ENCODE assay signal across 8 cellular contexts in the genomic region with DNA sequence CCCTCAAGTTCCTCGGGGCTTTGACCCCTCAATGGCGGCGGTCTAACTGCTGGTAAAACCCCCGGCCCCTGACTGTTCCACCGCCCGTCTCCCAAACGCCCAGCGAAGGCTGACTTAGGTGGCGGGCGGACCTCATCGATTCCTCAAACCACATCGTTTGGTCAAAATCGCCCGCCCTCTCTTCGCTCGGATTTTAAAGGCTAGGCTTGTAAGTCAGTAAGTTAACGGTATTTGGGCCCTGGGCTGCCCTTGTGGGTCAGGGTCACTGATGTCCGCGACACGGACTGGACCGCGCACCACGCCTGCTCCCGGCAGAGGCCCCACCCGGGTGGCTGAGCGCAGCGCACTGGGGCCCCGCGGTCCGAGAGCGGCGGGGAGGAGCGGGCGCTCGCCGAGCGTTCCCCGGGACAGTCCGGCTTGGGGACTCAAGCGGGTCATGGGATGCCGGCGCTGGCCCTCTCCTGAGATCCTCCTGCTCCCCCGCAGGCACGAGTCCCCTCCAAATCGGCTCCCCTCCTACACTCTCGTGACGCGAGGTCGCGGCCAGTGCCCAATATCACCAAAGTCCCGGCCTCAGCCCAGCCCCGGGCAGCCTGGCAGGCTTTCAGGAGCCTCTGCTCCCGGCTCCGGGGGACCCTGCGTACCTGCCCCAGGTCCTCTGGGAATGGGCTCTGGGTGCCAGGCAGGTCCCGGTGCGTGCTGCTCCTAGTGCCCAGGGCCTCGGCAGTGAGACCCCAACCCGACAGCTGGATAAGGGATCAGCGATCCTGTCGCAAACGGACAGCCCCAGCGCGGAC. TPM values are rescaled to one million over a fixed set of nuclear protein-coding genes. Genes with fewer than 3 reads are reported as not detected.
DNase-seq lines count a peak whose midpoint lies in the region; ATAC-seq and TF ChIP-seq lines count a peak whose summit lies in the region.

No MANE protein-coding gene starts in this region.

- CTCF ChIA-PET in AG04450 (lab: Charles Lee): no interaction called here

- H3K4me3 ChIP-seq in AG04450 (ENCODE audit: low read depth, low read length) (peak overlapping the region; percentile 57), H7 (ENCODE audit: insufficient read depth, low read depth, low read length) (peak overlapping the region; percentile 90)

- POLR2A ChIA-PET in AG04450 (lab: Yijun Ruan, JAX): no interaction called here

- H3K27ac ChIP-seq in AG04450 (ENCODE audit: low read depth, low read length): no peak overlapping the region

- H3K36me3 Mint-ChIP-seq in naive B cell: peaks cover 0 to 7% of the 10 kb centered on the region in 2 donors

- DNase-seq in AG04450 (ENCODE audit: low read depth, low spot score) (no peak), H7 (peak; percentile 68), cerebellum (ENCODE audit: low spot score) (peak; percentile 18), naive B cell (peak; percentile 12), NCI-H524 treated with DMSO at 0.1 percent for 48 hours (lab: John Stamatoyannopoulos, UW) (no peak), epidermal melanocyte (ENCODE audit: insufficient read length, low spot score) (no peak)

- H3K36me3 ChIP-seq in H7 (replicated peaks; ENCODE audit: control insufficient read depth, insufficient read depth, low read length): no peaks in the 10 kb centered on the region

- H3K4me3 Mint-ChIP-seq in naive B cell: peak overlapping the region; percentile 75 to 86 (median 80)

- peaks cover 62 to 70% (median 64%) of the 10 kb centered on the region in 3 donors for H3K27me3 Mint-ChIP-seq in naive B cell

- no peak for TF ChIP-seq CTCF in AG04450 (IDR thresholded peaks at IDR 0.05; ENCODE audit: low read depth, low read length)

- H3K9me3 Mint-ChIP-seq in naive B cell: no peaks in the 10 kb centered on the region

- H3K27me3 ChIP-seq in AG04450 (ENCODE audit: control insufficient read depth, insufficient read depth, low read length): peaks cover 55% of the 10 kb centered on the region
- peaks cover 25% of the 10 kb centered on the region for H3K27me3 ChIP-seq in H7 (ENCODE audit: control insufficient read depth, insufficient read depth, low read length)

- peak overlapping the region in 2 of 6 donors; percentile 30 for H3K27ac Mint-ChIP-seq in naive B cell

- peaks cover 3% of the 10 kb centered on the region; the same call in 1 of the 2 replicates for H3K9me3 ChIP-seq in AG04450 (ENCODE audit: control insufficient read depth, insufficient read depth, low read length)

- peak in 1 of 2 donors; percentile 23 for ATAC-seq in naive B cell (ENCODE audit: low read depth in 2 of 2)
- ATAC-seq in HG02763 (IDR thresholded peaks at IDR 0.05; ENCODE audit: unreplicated experiment): no peak
- ATAC-seq in GM19035 (IDR thresholded peaks at IDR 0.05; ENCODE audit: unreplicated experiment): no peak

- H3K4me1 Mint-ChIP-seq in naive B cell: peaks cover 8 to 28% (median 16%) of the 10 kb centered on the region in 3 donors

RNA-seq across cellular contexts. Expression of a gene that starts 1.0 kb away (rescaled TPM):
- 2.3 and 2.4 TPM in 2 replicates for polyA plus RNA-seq in AG04450 (2011; rRNA removed)
- polyA minus RNA-seq in AG04450 (2011; rRNA and poly(A)+ RNA removed): 1.2 and 3.0 TPM in 2 replicates
- 55.3 and 59.4 TPM in 2 replicates for total RNA-seq in H7 (2014; rRNA removed; shearing (Covaris generic))
- total RNA-seq in cerebellum: 14.6 TPM
- 1 to 10 TPM; 1.3 to 4.2 (median 3.7) TPM for polyA plus RNA-seq in naive B cell (ENCODE audit: low read depth in 6 of 6)

Comparison
In these comparisons a context has a peak if more than half of its experiments do, and no peak if none do; other contexts are left out.
1. DNase-seq: peak in H7 (single experiment), cerebellum (single experiment) and naive B cell (single experiment); none in AG04450 (single experiment), NCI-H524 treated with DMSO at 0.1 percent for 48 hours (single experiment) and epidermal melanocyte (single experiment).